ENCODE assay signal across 27 cellular contexts in genomic region chr5:39523821-39524220, GRCh38.
DNase-seq lines count a peak whose midpoint lies in the region; ATAC-seq and TF ChIP-seq lines count a peak whose summit lies in the region.
"Had no signal": no experiment of that assay in that cellular context is flagged by ENCODE, and none has a peak within 500 bp of the region (broad histone marks: within the 10 kb centered on the region; RNA-seq: fewer than 3 reads in every experiment).

No MANE protein-coding gene starts in this region.

- H3K36me3 ChIP-seq in H7 (replicated peaks; ENCODE audit: control insufficient read depth, insufficient read depth, low read length), result no peaks in the 10 kb centered on the region
- H3K36me3 ChIP-seq: thoracic aorta had no signal

- H3K4me3 ChIP-seq in choroid plexus epithelial cell (ENCODE audit: low read depth, low read length) (no peak overlapping the region), H7 (ENCODE audit: insufficient read depth, low read depth, low read length) (no peak overlapping the region)
- H3K4me3 ChIP-seq: GM12878, thoracic aorta had no signal

- no peak for TF ChIP-seq CTCF in choroid plexus epithelial cell (conservative IDR thresholded peaks at IDR 0.05; ENCODE audit: low read depth, low read length)

- DNase-seq in AG20443 (ENCODE audit: low spot score), result peak; percentile 47
- DNase-seq in NCI-H226, result peak; percentile 66
- DNase-seq in choroid plexus epithelial cell (ENCODE audit: low read depth), result peak; percentile 74
- DNase-seq in kidney glomerular epithelial cell (lab: John Stamatoyannopoulos, UW), result peak; percentile 13
- DNase-seq in activated CD4-positive, alpha-beta T cell treated with anti-CD3 and anti-CD28 coated beads, Interleukin-2, amount 50 U/mL, for 1 hour, result no peak
- no peak for DNase-seq in H7
- DNase-seq: activated CD4-positive, alpha-beta T cell treated with anti-CD3 and anti-CD28 coated beads for 1 hour; activated CD8-positive, alpha-beta memory T cell treated with anti-CD3 and anti-CD28 coated beads for 24 hours; activated naive CD4-positive, alpha-beta T cell treated with anti-CD3 and anti-CD28 coated beads, Interleukin-2, amount 10 ng/mL, durations not matched to agents 7 days and 5 days; activated T-cell treated with anti-CD3 and anti-CD28 coated beads, Interleukin-2, amount 50 U/mL, for 72 hours; aorta; CD4-positive, CD25-positive, alpha-beta regulatory T cell; DMS 273 treated with DMSO at 0.1 percent for 48 hours; effector memory CD8-positive, alpha-beta T cell; GF-D8; hypothalamus; Kasumi-1; naive B cell; NCI-H1105; NCI-H2081; NCI-H524 had no signal

- no peak for ATAC-seq in HG03045 (IDR thresholded peaks at IDR 0.05; ENCODE audit: unreplicated experiment)
- no peak for ATAC-seq in GM18867 (IDR thresholded peaks at IDR 0.05; ENCODE audit: unreplicated experiment)
- ATAC-seq: activated T-cell treated with anti-CD3 and anti-CD28 coated beads, Interleukin-2, amount 50 U/mL, for 72 hours; effector memory CD8-positive, alpha-beta T cell; GM12878; sciatic nerve; stimulated activated effector memory CD8-positive, alpha-beta T cell treated with anti-CD3 and anti-CD28 coated beads, Interleukin-12 subunit alpha, Interleukin-12 subunit beta, amount 100 ng/mL, for 72 hours had no signal

- no peaks in the 10 kb centered on the region for H3K27me3 ChIP-seq in H7 (ENCODE audit: control insufficient read depth, insufficient read depth, low read length)

Comparison
In these comparisons a context has a peak if more than half of its experiments do, and no peak if none do; other contexts are left out.
1. DNase-seq: peak in AG20443 (single experiment), NCI-H226 (single experiment), choroid plexus epithelial cell (single experiment) and kidney glomerular epithelial cell (single experiment); none in activated CD4-positive, alpha-beta T cell treated with anti-CD3 and anti-CD28 coated beads, Interleukin-2, amount 50 U/mL, for 1 hour (single experiment) and H7 (single experiment).